25 cellular contexts compared by ENCODE assay signal in genomic region chr15:88004379-88004778, GRCh38.
"Had no signal": no experiment of that assay in that cellular context is flagged by ENCODE, and none has a peak within 500 bp of the region (broad histone marks: within the 10 kb centered on the region; RNA-seq: fewer than 3 reads in every experiment).

No MANE protein-coding gene starts in this region.

- H3K4me1 ChIP-seq: foreskin keratinocyte, gastroesophageal sphincter, heart left ventricle, upper lobe of left lung had no signal

- ATAC-seq: esophagus mucosa; foreskin keratinocyte; gastroesophageal sphincter; heart left ventricle; left lobe of liver; naive thymus-derived CD8-positive, alpha-beta T cell; psoas muscle; right cardiac atrium; stimulated activated naive B cell treated with anti-CD40 and anti-IgM and Interleukin-4, amounts not matched to agents 10 μg/mL and 1 μg/mL and 100 μg/mL, for 72 hours had no signal

- H3K27me3 Mint-ChIP-seq: stimulated activated naive B cell treated with anti-CD40 and anti-IgM and Interleukin-4, amounts not matched to agents 10 μg/mL and 1 μg/mL and 100 μg/mL, for 72 hours; stimulated activated naive CD8-positive, alpha-beta T cell treated with anti-CD3 and anti-CD28 coated beads, Interleukin-15, Interleukin-2, amounts not matched to agents 100 ng/mL and 50 ng/mL, for 24 hours had no signal

- H3K4me2 ChIP-seq: hepatocyte had no signal

- H3K27me3 ChIP-seq: dorsolateral prefrontal cortex, foreskin keratinocyte, gastroesophageal sphincter, heart left ventricle, hepatocyte, thyroid gland, upper lobe of left lung had no signal

- H3K27ac ChIP-seq: epithelial cell of prostate, foreskin keratinocyte, gastroesophageal sphincter, heart left ventricle, hepatocyte, psoas muscle, thyroid gland, upper lobe of left lung had no signal

- H3K27ac Mint-ChIP-seq: endodermal cell; naive thymus-derived CD8-positive, alpha-beta T cell; stimulated activated naive B cell treated with anti-CD40 and anti-IgM and Interleukin-4, amounts not matched to agents 10 μg/mL and 1 μg/mL and 100 μg/mL, for 72 hours; stimulated activated naive CD8-positive, alpha-beta T cell treated with anti-CD3 and anti-CD28 coated beads, Interleukin-15, Interleukin-2, amounts not matched to agents 100 ng/mL and 50 ng/mL, for 24 hours had no signal

- H3K79me2 ChIP-seq: hepatocyte had no signal

- H3K9me3 ChIP-seq: psoas muscle, thyroid gland had no signal

- H3K36me3 ChIP-seq: gastroesophageal sphincter, heart left ventricle, thyroid gland, upper lobe of left lung had no signal

- H3K4me3 ChIP-seq: dorsolateral prefrontal cortex, gastroesophageal sphincter, heart left ventricle, hepatocyte, psoas muscle, thyroid gland, upper lobe of left lung had no signal

- H3K4me3 Mint-ChIP-seq: endodermal cell; naive thymus-derived CD8-positive, alpha-beta T cell; nephron progenitor cell; stimulated activated naive B cell treated with anti-CD40 and anti-IgM and Interleukin-4, amounts not matched to agents 10 μg/mL and 1 μg/mL and 100 μg/mL, for 72 hours; stimulated activated naive CD8-positive, alpha-beta T cell treated with anti-CD3 and anti-CD28 coated beads, Interleukin-15, Interleukin-2, amounts not matched to agents 100 ng/mL and 50 ng/mL, for 24 hours had no signal

- H3K36me3 Mint-ChIP-seq: naive thymus-derived CD8-positive, alpha-beta T cell; stimulated activated naive B cell treated with anti-CD40 and anti-IgM and Interleukin-4, amounts not matched to agents 10 μg/mL and 1 μg/mL and 100 μg/mL, for 72 hours had no signal

- H2AFZ ChIP-seq: hepatocyte had no signal

- DNase-seq: cerebellar nuclear complex; dorsolateral prefrontal cortex; effector CD4-positive, alpha-beta T cell; foreskin keratinocyte; heart left ventricle; kidney; midbrain; naive thymus-derived CD8-positive, alpha-beta T cell; nephron progenitor cell; nucleus accumbens; psoas muscle; right cardiac atrium; small intestine; stimulated activated CD4-positive, alpha-beta T cell treated with anti-CD3 and anti-CD28 coated beads, Interleukin-15, amount 100 ng/mL, for 24 hours; stimulated activated CD4-positive, alpha-beta T cell treated with anti-CD3 and anti-CD28 coated beads, Interleukin-2, amount 100 ng/mL, for 48 hours; stimulated activated naive B cell treated with anti-CD40 and anti-IgM and Interleukin-4, amounts not matched to agents 10 μg/mL and 1 μg/mL and 100 μg/mL, for 72 hours; thyroid gland; upper lobe of left lung had no signal

- H3K4me1 Mint-ChIP-seq: endodermal cell; naive thymus-derived CD8-positive, alpha-beta T cell; nephron progenitor cell; stimulated activated naive B cell treated with anti-CD40 and anti-IgM and Interleukin-4, amounts not matched to agents 10 μg/mL and 1 μg/mL and 100 μg/mL, for 72 hours had no signal
